ENCODE assay signal across 18 cellular contexts in the genomic region with DNA sequence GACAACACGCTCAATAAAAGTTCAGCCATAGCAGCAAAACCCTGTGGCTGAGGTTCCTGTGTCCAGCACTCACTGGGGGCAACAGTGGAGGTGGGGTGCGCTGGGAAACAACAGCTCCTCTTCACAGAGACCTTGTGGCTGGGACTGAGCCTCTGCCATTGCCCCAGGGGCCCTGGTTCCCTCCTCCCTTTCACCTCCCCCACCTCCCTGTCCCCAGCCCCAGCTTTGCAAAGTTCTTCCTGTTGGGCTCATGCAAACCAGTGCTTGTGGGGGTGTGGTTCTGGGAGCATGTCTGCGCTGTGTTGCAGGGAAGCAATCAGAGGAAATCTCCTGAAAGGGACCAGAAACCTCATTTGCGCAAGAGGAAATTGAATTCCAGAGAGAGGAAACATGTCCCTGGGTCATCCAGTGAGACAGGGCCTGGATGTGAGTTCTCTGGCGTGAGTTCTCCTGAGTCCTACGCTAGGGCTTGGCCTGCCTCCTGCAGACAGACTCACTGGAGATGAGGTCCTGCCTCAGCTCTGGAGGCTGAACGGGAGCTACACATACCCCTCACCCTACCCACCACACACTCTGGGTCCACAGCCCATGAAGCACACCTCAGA. TPM values are rescaled to one million over a fixed set of nuclear protein-coding genes. Genes with fewer than 3 reads are reported as not detected.
DNase-seq lines count a peak whose midpoint lies in the region; TF ChIP-seq lines count a peak whose summit lies in the region.
"Had no signal": no experiment of that assay in that cellular context is flagged by ENCODE, and none has a peak within 500 bp of the region (broad histone marks: within the 10 kb centered on the region; RNA-seq: fewer than 3 reads in every experiment).

No MANE protein-coding gene starts in this region.

- H3K27me3 Mint-ChIP-seq in endothelial cell (ENCODE audit: unreplicated experiment), result peaks cover 2% of the 10 kb centered on the region
- H3K27me3 Mint-ChIP-seq: IgD-negative memory B cell had no signal

- no peaks in the 10 kb centered on the region for H3K9me3 Mint-ChIP-seq in endothelial cell (ENCODE audit: unreplicated experiment)

- no peaks in the 10 kb centered on the region for H3K27me3 ChIP-seq in Karpas-422 (ENCODE audit: low read length)

- DNase-seq in ELF-1 (ENCODE audit: low read depth, low spot score) (peak; percentile 41), NB4 (ENCODE audit: low read depth) (peak; percentile 77), endothelial cell (ENCODE audit: low spot score) (peak; percentile 16), mesenteric fat pad (ENCODE audit: low spot score) (peak; percentile 60), pons (ENCODE audit: low spot score) (no peak), Karpas-422 (no peak), amygdala (lab: John Stamatoyannopoulos, UW) (no peak)
- DNase-seq: DMS79, MM.1S, NCI-H1105, SHP77 treated with DMSO at 0.1 percent for 48 hours had no signal

- H3K4me2 ChIP-seq in Karpas-422 (ENCODE audit: low read depth, low read length, poor library complexity, severe bottlenecking), result no peak overlapping the region

- H3K9me3 ChIP-seq in Karpas-422 (ENCODE audit: low read length), result no peaks in the 10 kb centered on the region

- H3K4me1 Mint-ChIP-seq in endothelial cell (ENCODE audit: unreplicated experiment), result peaks cover 15% of the 10 kb centered on the region
- H3K4me1 Mint-ChIP-seq: IgD-negative memory B cell had no signal

- no peaks in the 10 kb centered on the region for H3K79me2 ChIP-seq in Karpas-422 (ENCODE audit: low read length)

- H2AFZ ChIP-seq in Karpas-422 (ENCODE audit: low read length), result no peak overlapping the region

- H3K27ac ChIP-seq in Karpas-422 (ENCODE audit: low read length), result no peak overlapping the region
- H3K27ac ChIP-seq: C4-2B, HL-60 had no signal

- no peaks in the 10 kb centered on the region for H3K36me3 Mint-ChIP-seq in endothelial cell (ENCODE audit: low read depth, unreplicated experiment)
- H3K36me3 Mint-ChIP-seq: IgD-negative memory B cell had no signal

- TF ChIP-seq CTCF in NB4 (IDR thresholded peaks at IDR 0.05; ENCODE audit: low read depth, low read length) (no peak), endothelial cell (IDR thresholded peaks at IDR 0.05; ENCODE audit: unreplicated experiment) (no peak)

- H3K4me1 ChIP-seq in Karpas-422 (ENCODE audit: low read length), result no peaks in the 10 kb centered on the region

- no peaks in the 10 kb centered on the region for H4K20me1 ChIP-seq in Karpas-422 (ENCODE audit: insufficient read depth, low read depth, low read length)

- H3K9ac ChIP-seq in Karpas-422 (ENCODE audit: low read length), result no peak overlapping the region

- no peaks in the 10 kb centered on the region for H3K9me2 ChIP-seq in Karpas-422 (replicated peaks; ENCODE audit: insufficient read depth, low read length)

- H3K4me3 ChIP-seq in NB4 (ENCODE audit: low read depth, low read length) (no peak overlapping the region), Karpas-422 (ENCODE audit: low read length) (no peak overlapping the region)

- H3K27ac Mint-ChIP-seq in endothelial cell (ENCODE audit: unreplicated experiment), result no peak overlapping the region
- H3K27ac Mint-ChIP-seq: H9 had no signal

- no peak for TF ChIP-seq POLR2A in NB4 (IDR thresholded peaks at IDR 0.05; ENCODE audit: extremely low read depth, insufficient read length)

- no peak overlapping the region for H3K4me3 Mint-ChIP-seq in endothelial cell (ENCODE audit: unreplicated experiment)
- H3K4me3 Mint-ChIP-seq: H9, IgD-negative memory B cell had no signal

- no peaks in the 10 kb centered on the region for H3K36me3 ChIP-seq in Karpas-422 (ENCODE audit: insufficient read depth, low read length)

RNA-seq across cellular contexts. Expression of a gene that starts 7.4 kb away (rescaled TPM):
- total RNA-seq in endothelial cell (ENCODE audit: unreplicated experiment) (not detected), mesenteric fat pad (not detected)
- not detected in 2 replicates for total RNA-seq in Karpas-422 (2014; rRNA removed; shearing (Covaris generic); ENCODE audit: low replicate concordance)
- total RNA-seq: H9, HT1080, LHCN-M2, NCI-H460 had no signal

RNA-seq across cellular contexts. Expression of a gene that starts 11.3 kb away (rescaled TPM):
- total RNA-seq in endothelial cell (ENCODE audit: unreplicated experiment) (not detected), mesenteric fat pad (not detected)
- total RNA-seq in Karpas-422 (2014; rRNA removed; shearing (Covaris generic); ENCODE audit: low replicate concordance), result not detected in 2 replicates
- total RNA-seq: H9, HT1080, LHCN-M2, NCI-H460 had no signal

RNA-seq across cellular contexts. Expression of a gene that starts 28.0 kb away (rescaled TPM):
- total RNA-seq in endothelial cell (ENCODE audit: unreplicated experiment) (3.7 TPM), mesenteric fat pad (0.32 TPM)
- total RNA-seq in Karpas-422 (2014; rRNA removed; shearing (Covaris generic); ENCODE audit: low replicate concordance), result not detected in 2 replicates
- total RNA-seq: HT1080, LHCN-M2, NCI-H460 had no signal

Comparison
In these comparisons a context has a peak if more than half of its experiments do, and no peak if none do; other contexts are left out.
1. DNase-seq: peak in ELF-1 (single experiment), NB4 (single experiment), endothelial cell (single experiment) and mesenteric fat pad (single experiment); none in pons (single experiment), Karpas-422 (single experiment) and amygdala (0 of 56).